20 cellular contexts compared by ENCODE assay signal in the genomic region with DNA sequence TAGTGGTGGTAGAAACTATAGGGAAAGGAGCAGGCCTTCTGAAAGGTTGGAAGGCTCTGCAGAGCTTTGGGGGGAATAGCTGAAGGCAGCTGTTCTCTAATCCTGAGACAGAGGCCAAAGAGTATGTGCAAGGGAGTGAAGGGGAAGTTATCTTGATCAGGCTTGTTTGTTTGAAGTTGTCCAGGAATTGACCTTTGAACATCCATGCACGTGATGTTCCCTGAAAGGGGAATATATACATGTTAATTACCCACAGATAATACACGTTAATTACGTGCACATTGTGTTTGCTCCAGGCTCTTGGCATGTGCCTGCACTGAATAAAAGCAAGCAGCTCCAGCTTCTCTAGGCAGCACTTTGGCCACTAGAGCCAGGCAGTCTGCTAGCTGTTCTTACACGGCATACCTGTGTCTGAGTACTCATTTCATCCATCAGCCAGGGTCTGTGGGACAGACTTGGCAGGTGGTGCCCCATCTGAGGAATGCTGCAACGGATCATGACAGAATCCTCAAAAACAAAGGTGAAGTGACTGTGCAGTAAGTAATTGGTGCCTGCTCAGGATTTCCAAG.
"Had no signal": no experiment of that assay in that cellular context is flagged by ENCODE, and none has a peak within 500 bp of the region (broad histone marks: within the 10 kb centered on the region; RNA-seq: fewer than 3 reads in every experiment).

No MANE protein-coding gene starts in this region.

- H3K27ac ChIP-seq: epithelial cell of prostate, left ventricle myocardium inferior, stomach, suprapubic skin, tibial nerve had no signal

- H3K9me3 ChIP-seq: stomach, suprapubic skin had no signal

- H3K27me3 ChIP-seq: stomach, suprapubic skin, tibial nerve had no signal

- H3K27ac Mint-ChIP-seq: activated CD8-positive, alpha-beta memory T cell treated with anti-CD3 and anti-CD28 coated beads, Interleukin-2, amount 10 ng/mL, durations not matched to agents 7 days and 5 days; activated CD8-positive, alpha-beta T cell treated with anti-CD3 and anti-CD28 coated beads for 36 hours; activated naive CD4-positive, alpha-beta T cell treated with anti-CD3 and anti-CD28 coated beads, Interleukin-2, amount 10 ng/mL, durations not matched to agents 7 days and 5 days; mesothelial cell of epicardium; natural killer cell; stimulated activated memory B cell treated with anti-CD40 and anti-IgM and Interleukin-4, amounts not matched to agents 10 μg/mL and 1 μg/mL and 100 μg/mL, for 72 hours had no signal

- H3K36me3 ChIP-seq: left ventricle myocardium inferior, stomach, suprapubic skin, tibial nerve had no signal

- H3K4me3 ChIP-seq: left ventricle myocardium inferior, smooth muscle cell, stomach, suprapubic skin, tibial nerve had no signal

- H3K9me3 Mint-ChIP-seq: activated CD8-positive, alpha-beta T cell treated with anti-CD3 and anti-CD28 coated beads for 36 hours; activated naive CD4-positive, alpha-beta T cell treated with anti-CD3 and anti-CD28 coated beads, Interleukin-2, amount 10 ng/mL, durations not matched to agents 7 days and 5 days; natural killer cell had no signal

- DNase-seq: activated CD4-positive, alpha-beta T cell treated with anti-CD3 and anti-CD28 coated beads for 48 hours; activated CD4-positive, CD25-positive, alpha-beta regulatory T cell; activated CD8-positive, alpha-beta memory T cell treated with anti-CD3 and anti-CD28 coated beads, Interleukin-2, amount 10 ng/mL, durations not matched to agents 7 days and 5 days; activated CD8-positive, alpha-beta T cell treated with anti-CD3 and anti-CD28 coated beads for 36 hours; activated effector memory CD4-positive, alpha-beta T cell treated with anti-CD3 and anti-CD28 coated beads, Interleukin-2, amount 50 U/mL, for 16 hours; activated naive CD4-positive, alpha-beta T cell treated with anti-CD3 and anti-CD28 coated beads, Interleukin-2, amount 10 ng/mL, durations not matched to agents 7 days and 5 days; activated T-cell treated with anti-CD3 and anti-CD28 coated beads for 4 hours; cerebellar nuclear complex; cortex of kidney; foreskin fibroblast; left ventricle myocardium inferior; natural killer cell; stimulated activated CD4-positive, alpha-beta T cell treated with anti-CD3 and anti-CD28 coated beads, Interleukin-15, amount 100 ng/mL, for 24 hours; stomach had no signal

- H3K4me1 Mint-ChIP-seq: activated CD8-positive, alpha-beta memory T cell treated with anti-CD3 and anti-CD28 coated beads, Interleukin-2, amount 10 ng/mL, durations not matched to agents 7 days and 5 days; activated naive CD4-positive, alpha-beta T cell treated with anti-CD3 and anti-CD28 coated beads, Interleukin-2, amount 10 ng/mL, durations not matched to agents 7 days and 5 days; mesothelial cell of epicardium; natural killer cell; stimulated activated memory B cell treated with anti-CD40 and anti-IgM and Interleukin-4, amounts not matched to agents 10 μg/mL and 1 μg/mL and 100 μg/mL, for 72 hours had no signal

- H3K36me3 Mint-ChIP-seq: activated naive CD4-positive, alpha-beta T cell treated with anti-CD3 and anti-CD28 coated beads, Interleukin-2, amount 10 ng/mL, durations not matched to agents 7 days and 5 days; mesothelial cell of epicardium; natural killer cell had no signal

- H3K4me3 Mint-ChIP-seq: activated CD8-positive, alpha-beta memory T cell treated with anti-CD3 and anti-CD28 coated beads, Interleukin-2, amount 10 ng/mL, durations not matched to agents 7 days and 5 days; activated CD8-positive, alpha-beta T cell treated with anti-CD3 and anti-CD28 coated beads for 36 hours; activated naive CD4-positive, alpha-beta T cell treated with anti-CD3 and anti-CD28 coated beads, Interleukin-2, amount 10 ng/mL, durations not matched to agents 7 days and 5 days; mesothelial cell of epicardium; natural killer cell; stimulated activated memory B cell treated with anti-CD40 and anti-IgM and Interleukin-4, amounts not matched to agents 10 μg/mL and 1 μg/mL and 100 μg/mL, for 72 hours had no signal

- H3K4me1 ChIP-seq: left ventricle myocardium inferior, stomach, suprapubic skin, tibial nerve had no signal
